8 cellular contexts compared by ENCODE assay signal in the genomic region with DNA sequence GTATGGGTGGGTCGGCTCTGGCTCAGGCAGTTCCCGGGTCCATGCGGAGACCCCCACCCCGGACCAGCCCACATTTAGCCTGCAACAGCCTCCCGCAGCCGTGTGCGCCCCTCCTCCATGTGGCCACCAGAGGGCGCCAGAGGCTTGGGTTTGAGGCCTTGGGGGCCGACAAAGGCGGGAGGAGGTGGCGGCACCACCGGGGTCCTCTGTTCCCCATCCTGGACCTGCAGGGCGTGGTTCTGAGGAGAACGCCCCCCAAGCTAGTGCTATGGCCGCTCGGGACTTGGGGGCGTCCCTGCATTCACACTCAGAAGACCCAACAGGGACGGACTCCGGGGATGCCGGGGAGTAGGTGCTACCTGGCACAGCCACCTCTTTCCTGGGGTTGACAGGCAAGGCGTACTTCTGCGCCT. TPM values are rescaled to one million over a fixed set of nuclear protein-coding genes. Genes with fewer than 3 reads are reported as not detected.
DNase-seq lines count a peak whose midpoint lies in the region; ATAC-seq and TF ChIP-seq lines count a peak whose summit lies in the region.

No MANE protein-coding gene starts in this region.

- H3K27ac ChIP-seq in hepatocyte = no peak overlapping the region

- 44% methylated on average over 12 of the region's 22 CpGs for WGBS in hepatocyte (ENCODE audit: low lambda C conversion rate, missing lambda C conversion rate)

- peak overlapping the region; percentile 15 for H3K4me2 ChIP-seq in hepatocyte

- no peaks in the 10 kb centered on the region for H3K79me2 ChIP-seq in hepatocyte

- H3K27me3 ChIP-seq in adipocyte (replicated peaks; ENCODE audit: control insufficient read depth, insufficient read depth, low read length) (no peaks in the 10 kb centered on the region), hepatocyte (no peaks in the 10 kb centered on the region)

- H3K4me1 ChIP-seq in adipocyte (ENCODE audit: control insufficient read depth, insufficient read depth, low read length) (peaks cover 2% of the 10 kb centered on the region), hepatocyte (ENCODE audit: insufficient read depth) (no peaks in the 10 kb centered on the region)

- ATAC-seq in GM21717 (IDR thresholded peaks at IDR 0.05; ENCODE audit: unreplicated experiment) = no peak
- ATAC-seq in HG03571 (IDR thresholded peaks at IDR 0.05; ENCODE audit: unreplicated experiment) = no peak

- no peak overlapping the region for H3K4me3 ChIP-seq in adipocyte (ENCODE audit: low read length)
- no peak overlapping the region for H3K4me3 ChIP-seq in hepatocyte

- no peaks in the 10 kb centered on the region for H3K9me3 ChIP-seq in adipocyte (ENCODE audit: control insufficient read depth, low read length)
- H3K9me3 ChIP-seq in hepatocyte (ENCODE audit: low read depth) = no peaks in the 10 kb centered on the region

- DNase-seq in COR-L47 (lab: John Stamatoyannopoulos, UW) (peak; percentile 43), HuH-7.5 (ENCODE audit: low spot score) (peak; percentile 80), T-helper 1 cell (peak; percentile 29 to 65 (median 54)), adipocyte (ENCODE audit: low read depth) (peak; percentile 75), hepatocyte (ENCODE audit: low spot score) (peak; percentile 79)
- DNase-seq in stimulated activated CD4-positive, alpha-beta T cell treated with anti-CD3 and anti-CD28 coated beads, Interleukin-15, amount 100 ng/mL, for 48 hours (ENCODE audit: low read depth in 2 of 2) = peak; percentile 40 to 54

- no peaks in the 10 kb centered on the region for H3K9me2 ChIP-seq in hepatocyte (replicated peaks; ENCODE audit: insufficient read depth)

- no peaks in the 10 kb centered on the region for H4K20me1 ChIP-seq in hepatocyte (ENCODE audit: insufficient read depth, poor library complexity, severe bottlenecking)

- H3K9ac ChIP-seq in adipocyte (ENCODE audit: low read length) = no peak overlapping the region

- H3K36me3 ChIP-seq in adipocyte (ENCODE audit: control insufficient read depth, insufficient read depth, low read length, severe bottlenecking) = peaks cover 93% of the 10 kb centered on the region
- no peaks in the 10 kb centered on the region for H3K36me3 ChIP-seq in hepatocyte (replicated peaks; ENCODE audit: insufficient read depth, low read depth)

- TF ChIP-seq CTCF in hepatocyte (IDR thresholded peaks at IDR 0.05; ENCODE audit: poor library complexity) = peak; percentile 94

- H2AFZ ChIP-seq in hepatocyte = no peak overlapping the region

RNA-seq across cellular contexts. Expression of a gene that starts 16.5 kb away (rescaled TPM):
- 292 and 321 TPM in 2 replicates for total RNA-seq in hepatocyte
- 103 and 145 TPM in 2 replicates for polyA plus RNA-seq in hepatocyte
